32 cellular contexts compared by ENCODE assay signal in the genomic region with DNA sequence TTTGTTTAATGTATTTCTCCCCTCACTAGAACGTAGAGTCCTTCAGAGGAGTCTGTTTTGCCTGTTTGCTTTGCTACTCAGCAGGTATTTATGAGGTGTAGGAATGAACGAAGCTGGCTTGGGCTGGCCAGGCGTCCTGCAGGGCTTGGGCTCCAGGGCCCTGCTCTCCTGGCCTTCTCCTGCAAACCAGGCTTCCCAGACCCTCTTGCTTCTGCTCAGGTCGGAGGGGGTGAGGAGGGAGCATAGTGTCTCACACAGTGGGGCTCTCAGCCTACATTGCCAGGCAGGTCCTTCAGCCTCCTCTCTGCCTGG. TPM values are rescaled to one million over a fixed set of nuclear protein-coding genes. Genes with fewer than 3 reads are reported as not detected.
DNase-seq lines count a peak whose midpoint lies in the region; ATAC-seq, FAIRE-seq and TF ChIP-seq lines count a peak whose summit lies in the region.
"Had no signal": no experiment of that assay in that cellular context is flagged by ENCODE, and none has a peak within 500 bp of the region (broad histone marks: within the 10 kb centered on the region; RNA-seq: fewer than 3 reads in every experiment).

No MANE protein-coding gene starts in this region.

- H3K27me3 ChIP-seq in HUES48 (ENCODE audit: control insufficient read depth, insufficient read depth, low read length) (peaks cover 3% of the 10 kb centered on the region; the same call in 1 of the 2 replicates), endodermal cell (ENCODE audit: control insufficient read depth, insufficient read depth, low read length, poor library complexity, severe bottlenecking) (no peaks in the 10 kb centered on the region), sigmoid colon (no peaks in the 10 kb centered on the region)

- no peaks in the 10 kb centered on the region for H3K36me3 ChIP-seq in HUES48 (ENCODE audit: control insufficient read depth, insufficient read depth, low read length)
- H3K36me3 ChIP-seq in endodermal cell (ENCODE audit: control insufficient read depth, insufficient read depth, low read length) = no peaks in the 10 kb centered on the region
- H3K36me3 ChIP-seq in sigmoid colon = no peaks in the 10 kb centered on the region
- H3K36me3 ChIP-seq: breast epithelium, gastroesophageal sphincter, SJCRH30 had no signal

- H3K27ac ChIP-seq in HUES48 (ENCODE audit: low read depth, low read length) (peak overlapping the region; percentile 89), endodermal cell (ENCODE audit: low read depth, low read length) (no peak overlapping the region), sigmoid colon (peak overlapping the region in 3 of 4 donors; percentile 59 to 68 (median 64))
- H3K27ac ChIP-seq: breast epithelium, gastroesophageal sphincter, SJCRH30 had no signal

- TF ChIP-seq POLR2A in sigmoid colon (IDR thresholded peaks at IDR 0.05) (no peak), H54 (IDR thresholded peaks at IDR 0.05; ENCODE audit: low read depth, low read length) (no peak)

- no peak for ATAC-seq in GM19035 (IDR thresholded peaks at IDR 0.05; ENCODE audit: unreplicated experiment)
- ATAC-seq: natural killer cell treated with Interleukin-12 subunit alpha and Interleukin-12 subunit beta and Interleukin-15 and Interleukin-18, amount 100 ng/mL, for 72 hours; stimulated activated effector memory CD8-positive, alpha-beta T cell treated with anti-CD3 and anti-CD28 coated beads, Interleukin-12 subunit alpha, Interleukin-12 subunit beta, amount 100 ng/mL, for 72 hours had no signal

- H3K9ac ChIP-seq in HUES48 (ENCODE audit: low read depth, low read length) (no peak overlapping the region), endodermal cell (ENCODE audit: extremely low read depth, low read length, poor library complexity, severe bottlenecking) (no peak overlapping the region)

- H3K4me1 ChIP-seq in HUES48 (ENCODE audit: control insufficient read depth, insufficient read depth, low read length) (peaks cover 16% of the 10 kb centered on the region), endodermal cell (ENCODE audit: control insufficient read depth, insufficient read depth, low read length) (peaks cover 12% of the 10 kb centered on the region), sigmoid colon (peaks cover 0 to 20% (median 14%) of the 10 kb centered on the region in 4 donors)
- H3K4me1 ChIP-seq: breast epithelium, SJCRH30 had no signal

- no peak overlapping the region for H3K4me3 Mint-ChIP-seq in endodermal cell
- H3K4me3 Mint-ChIP-seq: activated CD4-positive, alpha-beta T cell treated with anti-CD3 and anti-CD28 coated beads, Interleukin-2, amount 10 ng/mL, durations not matched to agents 7 days and 5 days; activated naive CD4-positive, alpha-beta T cell treated with anti-CD3 and anti-CD28 coated beads, Interleukin-2, amount 50 U/mL, for 24 hours; natural killer cell treated with Interleukin-12 subunit alpha and Interleukin-12 subunit beta and Interleukin-15 and Interleukin-18, amount 100 ng/mL, for 72 hours; stimulated activated effector memory CD8-positive, alpha-beta T cell treated with anti-CD3 and anti-CD28 coated beads, Interleukin-12 subunit alpha, Interleukin-12 subunit beta, amount 100 ng/mL, for 72 hours; type B pancreatic cell had no signal

- TF ChIP-seq EP300 in sigmoid colon (IDR thresholded peaks at IDR 0.05) = no peak

- TF ChIP-seq CTCF in endodermal cell (conservative IDR thresholded peaks at IDR 0.05) (peak; percentile 1), sigmoid colon (IDR thresholded peaks at IDR 0.05) (no peak)

- 17 to 54% methylated on average over 1 to 4 of the region's 4 CpGs for WGBS in endodermal cell (ENCODE audit: insufficient coverage in 1 of 2, insufficient read length in 1 of 2), 2 experiments
- WGBS in sigmoid colon, 2 donors = 38 to 57% methylated on average over 4 of the region's 4 CpGs

- peak overlapping the region; percentile 23 for H3K27ac Mint-ChIP-seq in endodermal cell
- H3K27ac Mint-ChIP-seq: activated CD4-positive, alpha-beta T cell treated with anti-CD3 and anti-CD28 coated beads, Interleukin-2, amount 10 ng/mL, durations not matched to agents 7 days and 5 days; activated naive CD4-positive, alpha-beta T cell treated with anti-CD3 and anti-CD28 coated beads, Interleukin-2, amount 50 U/mL, for 24 hours; natural killer cell treated with Interleukin-12 subunit alpha and Interleukin-12 subunit beta and Interleukin-15 and Interleukin-18, amount 100 ng/mL, for 72 hours; stimulated activated effector memory CD8-positive, alpha-beta T cell treated with anti-CD3 and anti-CD28 coated beads, Interleukin-12 subunit alpha, Interleukin-12 subunit beta, amount 100 ng/mL, for 72 hours; type B pancreatic cell had no signal

- peaks cover 34% of the 10 kb centered on the region for H3K4me1 Mint-ChIP-seq in endodermal cell
- H3K4me1 Mint-ChIP-seq: activated CD4-positive, alpha-beta T cell treated with anti-CD3 and anti-CD28 coated beads, Interleukin-2, amount 10 ng/mL, durations not matched to agents 7 days and 5 days; activated naive CD4-positive, alpha-beta T cell treated with anti-CD3 and anti-CD28 coated beads, Interleukin-2, amount 50 U/mL, for 24 hours had no signal

- H3K9me3 ChIP-seq in HUES48 (ENCODE audit: control insufficient read depth, insufficient read depth, low read length) (0 out of 2 replicates have a peak, but pooled peaks cover 2% of the 10 kb centered on the region), endodermal cell (ENCODE audit: control insufficient read depth, low read length) (peaks cover under 1% of the 10 kb centered on the region), sigmoid colon (no peaks in the 10 kb centered on the region)
- H3K9me3 ChIP-seq: breast epithelium, gastroesophageal sphincter, SJCRH30 had no signal

- peaks cover 12% of the 10 kb centered on the region for H3K27me3 Mint-ChIP-seq in endodermal cell (ENCODE audit: insufficient read depth)
- H3K27me3 Mint-ChIP-seq: activated naive CD4-positive, alpha-beta T cell treated with anti-CD3 and anti-CD28 coated beads, Interleukin-2, amount 50 U/mL, for 24 hours had no signal

- intact Hi-C loops in sigmoid colon (cut with DNase I) = loop anchor here (5.0 kb wide), 1 partner anchor 41 kb away; a partner anchor contains a TSS

- no peak for FAIRE-seq in H54 (lab: Jason Lieb, UNC)
- FAIRE-seq: GM18507 had no signal

- no peak overlapping the region for H3K4me3 ChIP-seq in HUES48 (ENCODE audit: low read depth, low read length)
- no peak overlapping the region for H3K4me3 ChIP-seq in endodermal cell (ENCODE audit: low read length)
- H3K4me3 ChIP-seq in sigmoid colon = no peak overlapping the region
- H3K4me3 ChIP-seq: breast epithelium, gastroesophageal sphincter, SJCRH30 had no signal

- no peaks in the 10 kb centered on the region for H3K36me3 Mint-ChIP-seq in endodermal cell (ENCODE audit: low read depth)
- H3K36me3 Mint-ChIP-seq: activated naive CD4-positive, alpha-beta T cell treated with anti-CD3 and anti-CD28 coated beads, Interleukin-2, amount 50 U/mL, for 24 hours; natural killer cell treated with Interleukin-12 subunit alpha and Interleukin-12 subunit beta and Interleukin-15 and Interleukin-18, amount 100 ng/mL, for 72 hours; stimulated activated effector memory CD8-positive, alpha-beta T cell treated with anti-CD3 and anti-CD28 coated beads, Interleukin-12 subunit alpha, Interleukin-12 subunit beta, amount 100 ng/mL, for 72 hours; type B pancreatic cell had no signal

- peak; percentile 33 for DNase-seq in NCI-H146 (lab: John Stamatoyannopoulos, UW)
- no peak for DNase-seq in NCI-H146 treated with DMSO at 0.1 percent for 48 hours (lab: John Stamatoyannopoulos, UW; ENCODE audit: unreplicated experiment)
- DNase-seq in endodermal cell = no peak
- no peak for DNase-seq in sigmoid colon
- DNase-seq in H54 (ENCODE audit: insufficient read length, low spot score) = no peak
- DNase-seq in activated CD4-positive, CD25-positive, alpha-beta regulatory T cell treated with anti-CD3 and anti-CD28 coated beads, Interleukin-2, amount 50 U/mL, for 72 hours = no peak
- DNase-seq: 8988T; activated CD4-positive, alpha-beta T cell treated with anti-CD3 and anti-CD28 coated beads, Interleukin-2, amount 10 ng/mL, durations not matched to agents 7 days and 5 days; C1 segment of cervical spinal cord; hippocampal formation; Karpas-422; NCI-H226; NCI-H774; SJCRH30; substantia nigra; SW 1271; T-helper 9 cell had no signal

- peaks cover 11% of the 10 kb centered on the region for H3K9me3 Mint-ChIP-seq in endodermal cell
- H3K9me3 Mint-ChIP-seq: activated CD4-positive, alpha-beta T cell treated with anti-CD3 and anti-CD28 coated beads, Interleukin-2, amount 10 ng/mL, durations not matched to agents 7 days and 5 days; activated naive CD4-positive, alpha-beta T cell treated with anti-CD3 and anti-CD28 coated beads, Interleukin-2, amount 50 U/mL, for 24 hours; natural killer cell treated with Interleukin-12 subunit alpha and Interleukin-12 subunit beta and Interleukin-15 and Interleukin-18, amount 100 ng/mL, for 72 hours; stimulated activated effector memory CD8-positive, alpha-beta T cell treated with anti-CD3 and anti-CD28 coated beads, Interleukin-12 subunit alpha, Interleukin-12 subunit beta, amount 100 ng/mL, for 72 hours; type B pancreatic cell had no signal

RNA-seq across cellular contexts. Expression of a gene that starts 24.6 kb away (rescaled TPM):
- not detected for total RNA-seq in endodermal cell
- polyA plus RNA-seq in endodermal cell (2013, experiment 1 of 2) = not detected
- not detected for polyA plus RNA-seq in endodermal cell (2013, experiment 2 of 2)
- total RNA-seq in sigmoid colon = not detected
- polyA plus RNA-seq in sigmoid colon = under 1 TPM in 1 of 3 donors, not detected in 2; 0.48 TPM
- total RNA-seq: activated CD4-positive, alpha-beta T cell treated with anti-CD3 and anti-CD28 coated beads, Interleukin-2, amount 10 ng/mL, durations not matched to agents 7 days and 5 days; activated CD8-positive, alpha-beta memory T cell treated with anti-CD3 and anti-CD28 coated beads for 36 hours; breast epithelium; fibroblast of lung; gastroesophageal sphincter; lung microvascular endothelial cell; mucosa of gallbladder; natural killer cell treated with Interleukin-12 subunit alpha and Interleukin-12 subunit beta and Interleukin-15 and Interleukin-18, amount 100 ng/mL, for 72 hours; osteoblast; SJCRH30; skeletal muscle tissue had no signal
- polyA plus RNA-seq: fibroblast of lung had no signal

RNA-seq across cellular contexts. Expression of a gene that starts 39.5 kb away (rescaled TPM):
- total RNA-seq in endodermal cell (10 to 100 TPM; 62.0 to 75.8 TPM), sigmoid colon (10 to 100 TPM; 31.8 to 42.7 (median 38.8) TPM)
- polyA plus RNA-seq in endodermal cell (2013, experiment 1 of 2) = 72.5 TPM
- 67.0 TPM for polyA plus RNA-seq in endodermal cell (2013, experiment 2 of 2)
- polyA plus RNA-seq in sigmoid colon = 10 to 100 TPM; 17.6 to 71.6 (median 18.0) TPM
